33 cellular contexts compared by ENCODE assay signal in genomic region chr9:112618385-112619001, GRCh38.
"Had no signal": no experiment of that assay in that cellular context is flagged by ENCODE, and none has a peak within 500 bp of the region (broad histone marks: within the 10 kb centered on the region; RNA-seq: fewer than 3 reads in every experiment).

No MANE protein-coding gene starts in this region.

- H3K4me3 Mint-ChIP-seq: activated CD4-positive, alpha-beta T cell treated with anti-CD3 and anti-CD28 coated beads, Interleukin-2, amount 10 ng/mL, durations not matched to agents 24 days and 14 days; activated naive CD4-positive, alpha-beta T cell treated with anti-CD3 and anti-CD28 coated beads, Interleukin-2, amount 10 ng/mL, durations not matched to agents 7 days and 5 days; activated naive CD8-positive, alpha-beta T cell had no signal

- H3K36me3 Mint-ChIP-seq: activated naive CD4-positive, alpha-beta T cell treated with anti-CD3 and anti-CD28 coated beads, Interleukin-2, amount 10 ng/mL, durations not matched to agents 7 days and 5 days had no signal

- H3K9me3 ChIP-seq: Peyer's patch had no signal

- H3K27me3 Mint-ChIP-seq: activated CD4-positive, alpha-beta T cell treated with anti-CD3 and anti-CD28 coated beads, Interleukin-2, amount 10 ng/mL, durations not matched to agents 24 days and 14 days; activated naive CD4-positive, alpha-beta T cell treated with anti-CD3 and anti-CD28 coated beads, Interleukin-2, amount 10 ng/mL, durations not matched to agents 7 days and 5 days; activated naive CD8-positive, alpha-beta T cell had no signal

- H3K27ac Mint-ChIP-seq: activated CD4-positive, alpha-beta T cell treated with anti-CD3 and anti-CD28 coated beads, Interleukin-2, amount 10 ng/mL, durations not matched to agents 24 days and 14 days; activated naive CD4-positive, alpha-beta T cell treated with anti-CD3 and anti-CD28 coated beads, Interleukin-2, amount 10 ng/mL, durations not matched to agents 7 days and 5 days; activated naive CD8-positive, alpha-beta T cell had no signal

- H3K27me3 ChIP-seq: brain microvascular endothelial cell, Peyer's patch had no signal

- DNase-seq: activated CD4-positive, alpha-beta T cell treated with anti-CD3 and anti-CD28 coated beads, Interleukin-2, amount 10 ng/mL, durations not matched to agents 24 days and 14 days; activated CD4-positive, alpha-beta T cell treated with anti-CD3 and anti-CD28 coated beads, Interleukin-2, amount 50 U/mL, for 48 hours; activated CD4-positive, CD25-positive, alpha-beta regulatory T cell; activated CD8-positive, alpha-beta memory T cell treated with anti-CD3 and anti-CD28 coated beads, Interleukin-2, amount 50 U/mL, for 4 hours; activated effector memory CD4-positive, alpha-beta T cell treated with Interleukin-2 at 50 U/mL for 16 hours; activated naive CD4-positive, alpha-beta T cell treated with anti-CD3 and anti-CD28 coated beads, Interleukin-2, amount 10 ng/mL, durations not matched to agents 7 days and 5 days; activated T-cell treated with anti-CD3 and anti-CD28 coated beads for 4 hours; activated T-cell treated with anti-CD3 and anti-CD28 coated beads, Interleukin-2, amount 50 U/mL, for 48 hours; amniotic stem cell; aorta; brain microvascular endothelial cell; central memory CD4-positive, alpha-beta T cell; Karpas-422; KBM-7; NCI-H1105; NCI-H1417 treated with DMSO at 0.1 percent for 48 hours; NCI-H187 treated with DMSO at 0.1 percent for 48 hours; NCI-H2081; NCI-H2171 treated with DMSO at 0.1 percent for 48 hours; NCI-H345; NCI-H524 treated with DMSO at 0.1 percent for 48 hours; NCI-H748 treated with DMSO at 0.1 percent for 48 hours; NK-92 treated with Interleukin-12 subunit alpha and Interleukin-12 subunit beta, amount 100 ng/mL, for 24 hours; PC-3; Peyer's patch; Right ventricle myocardium superior; RPMI8226; SW 1271; T-helper 1 cell; T-helper 2 cell; T-helper 9 cell had no signal

- H3K9me3 Mint-ChIP-seq: activated CD4-positive, alpha-beta T cell treated with anti-CD3 and anti-CD28 coated beads, Interleukin-2, amount 10 ng/mL, durations not matched to agents 24 days and 14 days; activated naive CD4-positive, alpha-beta T cell treated with anti-CD3 and anti-CD28 coated beads, Interleukin-2, amount 10 ng/mL, durations not matched to agents 7 days and 5 days had no signal

- H3K4me1 Mint-ChIP-seq: activated CD4-positive, alpha-beta T cell treated with anti-CD3 and anti-CD28 coated beads, Interleukin-2, amount 10 ng/mL, durations not matched to agents 24 days and 14 days; activated naive CD4-positive, alpha-beta T cell treated with anti-CD3 and anti-CD28 coated beads, Interleukin-2, amount 10 ng/mL, durations not matched to agents 7 days and 5 days had no signal

- H3K4me1 ChIP-seq: Peyer's patch had no signal

- H3K27ac ChIP-seq: brain microvascular endothelial cell, Peyer's patch, VCaP had no signal

- H3K4me3 ChIP-seq: Peyer's patch had no signal

- ATAC-seq: PC-3 had no signal

- H3K36me3 ChIP-seq: brain microvascular endothelial cell had no signal
